ENCODE assay signal across 8 cellular contexts in the genomic region with DNA sequence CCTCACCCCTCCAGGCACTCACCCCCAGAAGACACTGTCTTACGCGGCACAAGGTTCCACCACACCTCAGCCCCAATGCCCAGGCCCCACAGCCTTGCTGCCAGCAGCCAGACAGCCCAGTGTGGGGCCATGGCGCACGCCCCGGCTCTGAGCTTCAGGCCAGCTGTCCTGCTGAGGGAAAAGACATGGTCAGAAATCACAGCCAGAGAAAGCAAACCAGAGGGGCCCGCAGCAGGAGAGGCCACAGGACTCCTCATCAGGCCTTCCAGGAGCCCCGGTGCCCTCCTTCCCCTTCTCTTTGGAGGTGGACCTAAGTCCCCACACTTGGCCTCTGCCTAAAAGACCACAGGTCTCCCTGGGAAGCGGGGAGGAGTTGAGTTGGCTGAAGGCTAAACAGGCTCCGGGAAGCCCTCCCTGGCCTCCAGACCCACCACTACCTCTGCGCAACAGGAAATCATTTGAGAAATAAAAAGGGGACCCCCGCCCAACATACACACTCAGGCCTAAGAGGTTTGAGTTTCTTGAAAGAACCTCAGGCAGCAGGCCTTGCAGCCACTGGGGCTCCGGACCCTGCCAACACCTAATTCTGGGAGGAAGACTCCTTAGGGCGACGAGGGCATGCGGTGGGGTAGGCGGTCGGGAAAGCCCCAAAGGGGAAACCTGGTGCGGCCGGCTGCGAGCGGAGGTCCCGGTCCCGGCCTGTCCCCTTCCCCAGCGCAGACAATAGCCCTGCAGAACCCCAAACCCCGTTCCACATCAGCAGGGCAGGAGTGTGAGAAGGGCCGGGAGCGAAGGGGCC. TPM values are rescaled to one million over a fixed set of nuclear protein-coding genes. Genes with fewer than 3 reads are reported as not detected.
DNase-seq lines count a peak whose midpoint lies in the region; ATAC-seq, FAIRE-seq and TF ChIP-seq lines count a peak whose summit lies in the region.

No MANE protein-coding gene starts in this region.

- H3K9ac ChIP-seq in adipocyte (ENCODE audit: low read length) (peak overlapping the region; percentile 99), keratinocyte (ENCODE audit: control insufficient read depth, extremely low read depth, insufficient read depth, low read length) (peak overlapping the region; percentile 60)

- FAIRE-seq in keratinocyte (lab: Jason Lieb, UNC) = no peak

- H3K4me1 Mint-ChIP-seq in stimulated activated naive CD8-positive, alpha-beta T cell treated with anti-CD3 and anti-CD28 coated beads, Interleukin-15, Interleukin-2, amounts not matched to agents 100 ng/mL and 50 ng/mL, for 24 hours (ENCODE audit: low read depth) = peaks cover 37% of the 10 kb centered on the region

- no peak for TF ChIP-seq CTCF in GM12864 (IDR thresholded peaks at IDR 0.05; ENCODE audit: low read depth, low read length, missing control alignments)
- no peak for TF ChIP-seq CTCF in keratinocyte (optimal IDR thresholded peaks at IDR 0.05 in 1 of 3, IDR thresholded peaks at IDR 0.05 in 1 of 3, conservative IDR thresholded peaks at IDR 0.05 in 1 of 3; ENCODE audit: extremely low read depth in 1 of 3, insufficient read depth in 2 of 3, low read length in 3 of 3)

- H3K27ac ChIP-seq in keratinocyte (ENCODE audit: control insufficient read depth, insufficient read depth, low read length) = peak overlapping the region; percentile 4

- H2AFZ ChIP-seq in keratinocyte (ENCODE audit: control insufficient read depth, low read length) = peak overlapping the region; percentile 65

- DNase-seq in GM12864 (ENCODE audit: low read depth) (no peak), adipocyte (ENCODE audit: low read depth) (peak; percentile 56), keratinocyte (ENCODE audit: low read depth, low spot score) (no peak), NCI-H2171 (lab: John Stamatoyannopoulos, UW) (no peak), NAMALWA (ENCODE audit: low spot score) (no peak)

- H3K79me2 ChIP-seq in keratinocyte (ENCODE audit: control insufficient read depth, insufficient read depth, low read length) = peaks cover 9% of the 10 kb centered on the region

- peak overlapping the region; percentile 93 for H3K4me2 ChIP-seq in keratinocyte (ENCODE audit: control insufficient read depth, extremely low read depth, insufficient read depth, low read depth, low read length)

- H3K27ac Mint-ChIP-seq in stimulated activated naive CD8-positive, alpha-beta T cell treated with anti-CD3 and anti-CD28 coated beads, Interleukin-15, Interleukin-2, amounts not matched to agents 100 ng/mL and 50 ng/mL, for 24 hours = peak overlapping the region; percentile 71

- H3K4me1 ChIP-seq in adipocyte (ENCODE audit: control insufficient read depth, insufficient read depth, low read length) (peaks cover 29% of the 10 kb centered on the region), keratinocyte (ENCODE audit: control insufficient read depth, extremely low read depth, insufficient read depth, low read length) (peaks cover 28% of the 10 kb centered on the region)

- H3K36me3 ChIP-seq in adipocyte (ENCODE audit: control insufficient read depth, insufficient read depth, low read length, severe bottlenecking) = peaks cover 42% of the 10 kb centered on the region
- H3K36me3 ChIP-seq in keratinocyte (ENCODE audit: control insufficient read depth in 2 of 2, extremely low read depth in 1 of 2, insufficient read depth in 2 of 2, low read length in 2 of 2) = peaks cover 28 to 29% of the 10 kb centered on the region in 2 experiments

- no peaks in the 10 kb centered on the region for H3K9me1 ChIP-seq in keratinocyte (ENCODE audit: control insufficient read depth, extremely low read depth, insufficient read depth, low read length)

- no peaks in the 10 kb centered on the region for H3K9me3 ChIP-seq in adipocyte (ENCODE audit: control insufficient read depth, low read length)
- no peaks in the 10 kb centered on the region for H3K9me3 ChIP-seq in keratinocyte (ENCODE audit: control insufficient read depth, low read depth, low read length)

- no peaks in the 10 kb centered on the region for H4K20me1 ChIP-seq in keratinocyte (ENCODE audit: control insufficient read depth, extremely low read depth, insufficient read depth, low read length)

- peak overlapping the region; percentile 82 for H3K4me3 Mint-ChIP-seq in stimulated activated naive CD8-positive, alpha-beta T cell treated with anti-CD3 and anti-CD28 coated beads, Interleukin-15, Interleukin-2, amounts not matched to agents 100 ng/mL and 50 ng/mL, for 24 hours

- no peaks in the 10 kb centered on the region for H3K27me3 ChIP-seq in adipocyte (replicated peaks; ENCODE audit: control insufficient read depth, insufficient read depth, low read length)
- H3K27me3 ChIP-seq in keratinocyte (ENCODE audit: control insufficient read depth, extremely low read depth, insufficient read depth, low read length) = no peaks in the 10 kb centered on the region

- peaks cover 8% of the 10 kb centered on the region for H3K36me3 Mint-ChIP-seq in stimulated activated naive CD8-positive, alpha-beta T cell treated with anti-CD3 and anti-CD28 coated beads, Interleukin-15, Interleukin-2, amounts not matched to agents 100 ng/mL and 50 ng/mL, for 24 hours (ENCODE audit: low read depth)

- H3K27me3 Mint-ChIP-seq in stimulated activated naive CD8-positive, alpha-beta T cell treated with anti-CD3 and anti-CD28 coated beads, Interleukin-15, Interleukin-2, amounts not matched to agents 100 ng/mL and 50 ng/mL, for 24 hours = peaks cover 6% of the 10 kb centered on the region

- H3K4me3 ChIP-seq in GM12864 (ENCODE audit: low read depth, low read length) (peak overlapping the region; percentile 66), adipocyte (ENCODE audit: low read length) (peak overlapping the region; percentile 94), keratinocyte (ENCODE audit: control insufficient read depth in 2 of 3, extremely low read depth in 1 of 3, insufficient read depth in 2 of 3, low read depth in 1 of 3, low read length in 3 of 3) (peak overlapping the region; percentile 75 to 90 (median 80))

- H3K9me3 Mint-ChIP-seq in stimulated activated naive CD8-positive, alpha-beta T cell treated with anti-CD3 and anti-CD28 coated beads, Interleukin-15, Interleukin-2, amounts not matched to agents 100 ng/mL and 50 ng/mL, for 24 hours = no peaks in the 10 kb centered on the region

- dilution Hi-C loops in keratinocyte (cut with MboI; ENCODE audit: extremely low pct_ligation_motif_present, low sequenced_read_pairs) = no loop called here

- ATAC-seq in HG03442 (IDR thresholded peaks at IDR 0.05; ENCODE audit: unreplicated experiment) (peak; percentile 9), HG03378 (IDR thresholded peaks at IDR 0.05; ENCODE audit: unreplicated experiment) (no peak)

RNA-seq across cellular contexts. Expression of a gene that starts 1.9 kb away (rescaled TPM):
- 6.9 to 10.2 TPM (median 7.5 TPM) in 3 replicates for polyA plus RNA-seq in keratinocyte
- polyA plus RNA-seq in keratinocyte (2011; ENCODE audit: low read depth) = 1.2 TPM
- 2.3 and 3.0 TPM in 2 replicates for polyA plus RNA-seq in keratinocyte (2011; cell fraction: cytosol; rRNA removed)
- 19.8 and 21.2 TPM in 2 replicates for polyA plus RNA-seq in keratinocyte (2011; cell fraction: nucleus; rRNA removed)
- 5.2 and 6.3 TPM in 2 replicates for polyA plus RNA-seq in keratinocyte (2012; ENCODE audit: low replicate concordance)
- 12.4 to 21.9 TPM (median 13.6 TPM) in 3 replicates for polyA minus RNA-seq in keratinocyte
- 8.4 TPM for polyA minus RNA-seq in keratinocyte (2011; cell fraction: cytosol; rRNA and poly(A)+ RNA removed)
- 18.9 and 19.0 TPM in 2 replicates for polyA minus RNA-seq in keratinocyte (2011; cell fraction: nucleus; rRNA and poly(A)+ RNA removed)

RNA-seq across cellular contexts. Expression of a gene that starts 10.1 kb away (rescaled TPM):
- 6.6 to 8.3 TPM (median 7.2 TPM) in 3 replicates for polyA plus RNA-seq in keratinocyte
- polyA plus RNA-seq in keratinocyte (2011; ENCODE audit: low read depth) = 2.0 TPM
- polyA plus RNA-seq in keratinocyte (2011; cell fraction: cytosol; rRNA removed) = 3.3 and 5.3 TPM in 2 replicates
- polyA plus RNA-seq in keratinocyte (2011; cell fraction: nucleus; rRNA removed) = 4.3 and 5.6 TPM in 2 replicates
- polyA plus RNA-seq in keratinocyte (2012; ENCODE audit: low replicate concordance) = 4.1 and 11.5 TPM in 2 replicates
- polyA minus RNA-seq in keratinocyte = 2.5 to 7.1 TPM (median 4.6 TPM) in 3 replicates
- polyA minus RNA-seq in keratinocyte (2011; cell fraction: cytosol; rRNA and poly(A)+ RNA removed) = 3.1 TPM
- 3.3 and 4.8 TPM in 2 replicates for polyA minus RNA-seq in keratinocyte (2011; cell fraction: nucleus; rRNA and poly(A)+ RNA removed)

RNA-seq across cellular contexts. Expression of a gene that starts 24.1 kb away (rescaled TPM):
- polyA plus RNA-seq in keratinocyte = 0.39 to 2.0 TPM (median 1.4 TPM) in 3 replicates
- polyA plus RNA-seq in keratinocyte (2011; ENCODE audit: low read depth) = 2.3 TPM
- polyA plus RNA-seq in keratinocyte (2011; cell fraction: cytosol; rRNA removed) = 0.52 and 0.55 TPM in 2 replicates
- 6.2 and 7.5 TPM in 2 replicates for polyA plus RNA-seq in keratinocyte (2011; cell fraction: nucleus; rRNA removed)
- polyA plus RNA-seq in keratinocyte (2012; ENCODE audit: low replicate concordance) = 0.87 and 1.1 TPM in 2 replicates
- polyA minus RNA-seq in keratinocyte = 0.30 to 2.5 TPM (median 1.4 TPM) in 3 replicates
- polyA minus RNA-seq in keratinocyte (2011; cell fraction: cytosol; rRNA and poly(A)+ RNA removed) = not detected
- 1.5 and 4.1 TPM in 2 replicates for polyA minus RNA-seq in keratinocyte (2011; cell fraction: nucleus; rRNA and poly(A)+ RNA removed)

RNA-seq across cellular contexts. Expression of a gene that starts 51.9 kb away (rescaled TPM):
- polyA plus RNA-seq in keratinocyte = 2.3 to 3.1 TPM (median 2.6 TPM) in 3 replicates
- 2.1 TPM for polyA plus RNA-seq in keratinocyte (2011; ENCODE audit: low read depth)
- polyA plus RNA-seq in keratinocyte (2011; cell fraction: cytosol; rRNA removed) = 1.4 and 1.7 TPM in 2 replicates
- polyA plus RNA-seq in keratinocyte (2011; cell fraction: nucleus; rRNA removed) = 7.0 and 8.3 TPM in 2 replicates
- polyA plus RNA-seq in keratinocyte (2012; ENCODE audit: low replicate concordance) = 3.9 and 5.2 TPM in 2 replicates
- polyA minus RNA-seq in keratinocyte = 5.6 to 11.6 TPM (median 10.5 TPM) in 3 replicates
- 3.1 TPM for polyA minus RNA-seq in keratinocyte (2011; cell fraction: cytosol; rRNA and poly(A)+ RNA removed)
- 8.3 and 10.9 TPM in 2 replicates for polyA minus RNA-seq in keratinocyte (2011; cell fraction: nucleus; rRNA and poly(A)+ RNA removed)
